8 cellular contexts compared by ENCODE assay signal in the genomic region with DNA sequence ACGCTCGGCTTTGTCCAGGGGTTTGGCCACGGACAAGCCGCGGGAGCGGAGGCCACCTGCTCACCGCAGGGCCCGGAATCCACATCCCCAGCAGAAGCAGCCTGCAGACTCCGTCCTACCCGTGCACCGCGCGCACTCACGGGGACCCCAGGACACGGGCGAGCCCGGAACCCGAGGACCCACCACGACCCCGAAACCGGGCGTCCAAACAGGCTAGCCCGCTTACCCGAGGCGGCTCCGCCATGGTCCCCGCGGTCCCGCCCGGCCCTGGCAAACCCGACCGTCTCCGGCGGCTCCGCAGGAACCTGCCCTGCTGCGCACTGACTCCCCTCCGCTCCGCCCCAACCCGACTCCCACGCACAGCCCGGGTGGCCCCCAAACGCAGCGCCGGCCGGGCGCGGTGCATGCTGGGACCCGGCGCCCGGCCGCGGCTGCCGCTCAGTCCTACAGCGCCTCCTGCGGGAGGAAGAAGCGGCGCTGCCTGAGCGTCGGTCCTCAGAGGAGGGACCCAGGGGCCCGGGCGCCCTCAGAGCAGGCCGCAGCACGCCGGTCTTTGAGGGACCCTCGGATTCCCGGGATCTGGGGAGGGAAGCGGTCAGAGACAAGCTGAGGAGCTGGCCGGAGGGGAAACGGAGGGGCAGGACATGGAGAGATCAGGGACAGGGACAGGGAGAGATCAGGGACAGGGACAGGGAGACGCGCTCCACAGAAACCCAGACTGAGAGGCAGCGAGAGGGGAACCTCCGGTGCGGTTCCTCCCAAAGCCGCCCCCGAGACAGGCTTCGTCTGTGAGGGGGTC. TPM values are rescaled to one million over a fixed set of nuclear protein-coding genes. Genes with fewer than 3 reads are reported as not detected.
DNase-seq lines count a peak whose midpoint lies in the region; ATAC-seq and TF ChIP-seq lines count a peak whose summit lies in the region.

A gene with protein sequence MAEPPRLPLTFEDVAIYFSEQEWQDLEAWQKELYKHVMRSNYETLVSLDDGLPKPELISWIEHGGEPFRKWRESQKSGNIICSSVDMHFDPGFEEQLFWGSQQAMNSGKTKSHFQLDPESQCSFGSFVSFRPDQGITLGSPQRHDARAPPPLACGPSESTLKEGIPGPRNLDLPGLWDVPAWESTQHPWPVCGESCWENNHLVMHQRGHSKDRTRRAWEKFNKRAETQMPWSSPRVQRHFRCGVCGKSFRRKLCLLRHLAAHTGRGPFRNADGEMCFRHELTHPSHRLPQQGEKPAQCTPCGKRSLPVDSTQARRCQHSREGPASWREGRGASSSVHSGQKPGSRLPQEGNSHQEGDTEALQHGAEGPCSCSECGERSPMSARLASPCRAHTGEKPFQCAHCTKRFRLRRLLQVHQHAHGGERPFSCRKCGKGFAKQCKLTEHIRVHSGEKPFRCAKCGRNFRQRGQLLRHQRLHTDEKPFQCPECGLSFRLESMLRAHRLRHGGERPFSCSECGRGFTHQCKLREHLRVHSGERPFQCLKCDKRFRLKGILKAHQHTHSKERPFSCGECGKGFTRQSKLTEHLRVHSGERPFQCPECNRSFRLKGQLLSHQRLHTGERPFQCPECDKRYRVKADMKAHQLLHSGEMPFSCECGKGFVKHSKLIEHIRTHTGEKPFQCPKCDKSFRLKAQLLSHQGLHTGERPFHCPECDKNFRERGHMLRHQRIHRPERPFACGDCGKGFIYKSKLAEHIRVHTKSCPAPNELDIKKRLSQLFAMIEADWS (minus strand): TSS at position 322 of the 799 bp plus-strand sequence. CDS start 78 bp downstream, at position 244.

- H3K27me3 Mint-ChIP-seq in T-cell, result no peaks in the 10 kb centered on the region

- H3K9me3 Mint-ChIP-seq in T-cell, result peaks cover 0 to 2% (median 0%) of the 10 kb centered on the region in 3 donors

- peak within 1 kb of the TSS; percentile 97 to 99 (median 98) for H3K4me3 Mint-ChIP-seq in T-cell

- H3K9me3 ChIP-seq in right atrium auricular region (no peaks in the 10 kb centered on the region), vagina (no peaks in the 10 kb centered on the region)

- ATAC-seq in HG02852 (IDR thresholded peaks at IDR 0.05; ENCODE audit: unreplicated experiment) (peak; percentile 76), T-cell (replicated peaks in 1 of 4) (peak; percentile 82 to 87 (median 86))

- TF ChIP-seq CTCF in GM13977 (IDR thresholded peaks at IDR 0.05; ENCODE audit: extremely low read depth, insufficient read depth, missing control alignments) (peak; percentile 93), right atrium auricular region (IDR thresholded peaks at IDR 0.05) (peak; percentile 88 to 98), vagina (IDR thresholded peaks at IDR 0.05) (peak; percentile 87 to 95 (median 94))

- peak in 1 of 2 donors; percentile 24 for TF ChIP-seq POLR2A in vagina (IDR thresholded peaks at IDR 0.05)

- H3K4me3 ChIP-seq in right atrium auricular region (peak within 1 kb of the TSS; percentile 69 to 94), vagina (peak within 1 kb of the TSS; percentile 74 to 94)

- H3K27ac Mint-ChIP-seq in T-cell, result peak within 1 kb of the TSS; percentile 100

- H3K4me1 ChIP-seq in right atrium auricular region, result peaks cover 0 to 16% of the 10 kb centered on the region in 2 donors
- H3K4me1 ChIP-seq in vagina, result peaks cover 15% of the 10 kb centered on the region

- H3K36me3 ChIP-seq in right atrium auricular region (no peaks in the 10 kb centered on the region), vagina (no peaks in the 10 kb centered on the region)

- POLR2A ChIA-PET in T-cell (lab: Charles Lee), result no interaction called here

- H3K36me3 Mint-ChIP-seq in T-cell, result peaks cover 5% of the 10 kb centered on the region

- CTCF ChIA-PET in T-cell (lab: Charles Lee), result interaction anchor here in 1 of 2 donors (0.6 to 1.0 kb wide), 2 partner anchors 25 to 85 kb away, joined by 3 to 5 read pairs; no protein-coding TSS in a partner anchor

- peaks cover 25 to 40% (median 28%) of the 10 kb centered on the region in 3 donors for H3K4me1 Mint-ChIP-seq in T-cell

- peak within 1 kb of the TSS; percentile 94 to 99 for H3K27ac ChIP-seq in right atrium auricular region
- peak within 1 kb of the TSS; percentile 98 for H3K27ac ChIP-seq in vagina

- intact Hi-C loops in vagina (cut with DNase I), result loop anchor here (10.0 kb wide), 1 partner anchor 64 kb away; no protein-coding TSS in a partner anchor

- in situ Hi-C loops in GM13977 (cut with MboI; ENCODE audit: low pct_unique_long_range_greater_than_20kb, low sequenced_read_pairs, unreplicated experiment), result no loop called here

- DNase-seq in GM13977 (ENCODE audit: low spot score) (peak; percentile 95), NCI-H1436 (lab: John Stamatoyannopoulos, UW) (peak; percentile 85), T-cell (peak; percentile 80 to 94 (median 90)), amniotic epithelial cell (ENCODE audit: low read depth) (peak; percentile 82), right atrium auricular region (ENCODE audit: low spot score) (peak; percentile 79), putamen (ENCODE audit: low spot score) (peak; percentile 91), vagina (ENCODE audit: extremely low spot score in 2 of 2) (no peak)

- H3K27me3 ChIP-seq in right atrium auricular region (no peaks in the 10 kb centered on the region), vagina (no peaks in the 10 kb centered on the region)

RNA-seq across cellular contexts. Expression of the gene that starts here (rescaled TPM):
- total RNA-seq in T-cell (10 to 100 TPM in 3 of 5 donors, 1 to 10 TPM in 2; 6.2 to 21.1 (median 18.8) TPM), right atrium auricular region (1 to 10 TPM; 3.1 to 3.7 TPM), vagina (8.3 TPM)

Comparison
In these comparisons a context has a peak if more than half of its experiments do, and no peak if none do; other contexts are left out.
1. DNase-seq: peak in GM13977 (single experiment), NCI-H1436 (single experiment), T-cell (34 of 34), amniotic epithelial cell (single experiment), right atrium auricular region (single experiment) and putamen (single experiment); none in vagina (0 of 2).
2. Peak in every context shown above with its lines, with median percentiles within 50 percentile points of each other: CTCF ChIP-seq.